ENCODE assay signal across 32 cellular contexts in the genomic region with DNA sequence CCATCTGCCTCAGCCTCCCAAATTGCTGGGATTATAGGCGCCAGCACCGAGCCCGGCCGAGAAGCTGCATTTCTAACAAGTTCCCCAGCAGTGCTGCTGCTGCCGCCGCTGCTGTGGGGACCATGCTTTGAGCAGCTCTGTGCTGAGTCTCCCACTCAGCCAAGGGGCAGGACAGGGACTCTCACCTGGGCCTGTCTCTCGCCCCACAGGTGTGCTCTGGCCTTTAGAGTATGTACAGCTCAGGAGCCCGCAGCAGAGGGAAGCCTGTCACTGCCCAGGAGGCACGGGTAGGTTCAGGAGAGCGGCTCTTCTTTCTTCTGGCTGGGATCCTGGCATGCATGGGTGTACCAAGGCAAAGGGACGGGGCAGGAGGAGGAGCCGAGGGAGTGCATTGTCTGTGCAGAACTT.
"Had no signal": no experiment of that assay in that cellular context is flagged by ENCODE, and none has a peak within 500 bp of the region (broad histone marks: within the 10 kb centered on the region; RNA-seq: fewer than 3 reads in every experiment).

No MANE protein-coding gene starts in this region.

- H3K36me3 ChIP-seq: ascending aorta, cardiac muscle cell, Peyer's patch, SJSA1, WERI-Rb-1 had no signal

- H3K9me3 ChIP-seq: ascending aorta, Peyer's patch, SK-N-SH had no signal

- H3K9me2 ChIP-seq: SK-N-SH had no signal

- H3K4me1 ChIP-seq: SJSA1 had no signal

- H3K4me3 ChIP-seq: ascending aorta, cardiac muscle cell, K562, Peyer's patch, SJSA1 had no signal

- H3K4me3 Mint-ChIP-seq: activated CD4-positive, alpha-beta T cell treated with anti-CD3 and anti-CD28 coated beads, Interleukin-2, amount 10 ng/mL, durations not matched to agents 24 days and 14 days; activated CD8-positive, alpha-beta T cell treated with anti-CD3 and anti-CD28 coated beads for 36 hours; activated naive CD4-positive, alpha-beta T cell treated with anti-CD3 and anti-CD28 coated beads, Interleukin-2, amount 50 U/mL, for 24 hours; activated naive CD8-positive, alpha-beta T cell treated with anti-CD3 and anti-CD28 coated beads, Interleukin-2, amount 10 ng/mL, durations not matched to agents 7 days and 5 days; activated T-cell treated with anti-CD3 and anti-CD28 coated beads, Interleukin-2, amount 50 U/mL, for 72 hours; activated T-helper 17 cell treated with anti-CD3 and anti-CD28 coated beads, Interleukin-2, amount 50 U/mL, for 72 hours; central memory CD8-positive, alpha-beta T cell had no signal

- DNase-seq: activated CD4-positive, alpha-beta T cell treated with anti-CD3 and anti-CD28 coated beads, Interleukin-2, amount 10 ng/mL, durations not matched to agents 24 days and 14 days; activated CD4-positive, alpha-beta T cell treated with anti-CD3 and anti-CD28 coated beads, Interleukin-2, amount 50 U/mL, for 4 hours; activated CD4-positive, CD25-positive, alpha-beta regulatory T cell; activated CD8-positive, alpha-beta T cell treated with anti-CD3 and anti-CD28 coated beads for 36 hours; activated effector memory CD4-positive, alpha-beta T cell treated with anti-CD3 and anti-CD28 coated beads, Interleukin-2, amount 50 U/mL, for 16 hours; activated naive CD4-positive, alpha-beta T cell; activated naive CD8-positive, alpha-beta T cell treated with anti-CD3 and anti-CD28 coated beads, Interleukin-2, amount 10 ng/mL, durations not matched to agents 7 days and 5 days; activated T-cell treated with anti-CD3 and anti-CD28 coated beads, Interleukin-2, amount 50 U/mL, for 1 hour; activated T-cell treated with anti-CD3 and anti-CD28 coated beads, Interleukin-2, amount 50 U/mL, for 72 hours; amygdala; NCI-H1092 treated with DMSO at 0.1 percent for 48 hours; NCI-H1417 treated with DMSO at 0.1 percent for 48 hours; NCI-H187 treated with DMSO at 0.1 percent for 48 hours; NCI-H2081; NCI-H2171 treated with DMSO at 0.1 percent for 48 hours; NCI-H226; NCI-H446 treated with DMSO at 0.1 percent for 48 hours; NCI-H524; PC-3; Peyer's patch; RPMI8226; SHP77 treated with DMSO at 0.1 percent for 48 hours; SK-N-SH; T1000; WERI-Rb-1 had no signal

- H3K27me3 ChIP-seq: ascending aorta, cardiac muscle cell, Peyer's patch, SJSA1 had no signal

- ATAC-seq: activated CD8-positive, alpha-beta T cell treated with anti-CD3 and anti-CD28 coated beads for 36 hours; activated T-cell treated with anti-CD3 and anti-CD28 coated beads, Interleukin-2, amount 50 U/mL, for 72 hours; activated T-helper 17 cell treated with anti-CD3 and anti-CD28 coated beads, Interleukin-2, amount 50 U/mL, for 72 hours; K562; PC-3 had no signal

- H3K27ac Mint-ChIP-seq: activated CD4-positive, alpha-beta T cell treated with anti-CD3 and anti-CD28 coated beads, Interleukin-2, amount 10 ng/mL, durations not matched to agents 24 days and 14 days; activated CD8-positive, alpha-beta T cell treated with anti-CD3 and anti-CD28 coated beads for 36 hours; activated naive CD4-positive, alpha-beta T cell treated with anti-CD3 and anti-CD28 coated beads, Interleukin-2, amount 50 U/mL, for 24 hours; activated naive CD8-positive, alpha-beta T cell treated with anti-CD3 and anti-CD28 coated beads, Interleukin-2, amount 10 ng/mL, durations not matched to agents 7 days and 5 days; activated T-cell treated with anti-CD3 and anti-CD28 coated beads, Interleukin-2, amount 50 U/mL, for 72 hours; activated T-helper 17 cell treated with anti-CD3 and anti-CD28 coated beads, Interleukin-2, amount 50 U/mL, for 72 hours had no signal

- H3K4me1 Mint-ChIP-seq: activated naive CD8-positive, alpha-beta T cell treated with anti-CD3 and anti-CD28 coated beads, Interleukin-2, amount 10 ng/mL, durations not matched to agents 7 days and 5 days had no signal

- H3K27me3 Mint-ChIP-seq: activated CD4-positive, alpha-beta T cell treated with anti-CD3 and anti-CD28 coated beads, Interleukin-2, amount 10 ng/mL, durations not matched to agents 24 days and 14 days; activated CD8-positive, alpha-beta T cell treated with anti-CD3 and anti-CD28 coated beads for 36 hours; activated naive CD4-positive, alpha-beta T cell treated with anti-CD3 and anti-CD28 coated beads, Interleukin-2, amount 50 U/mL, for 24 hours; activated naive CD8-positive, alpha-beta T cell treated with anti-CD3 and anti-CD28 coated beads, Interleukin-2, amount 10 ng/mL, durations not matched to agents 7 days and 5 days; activated T-helper 17 cell treated with anti-CD3 and anti-CD28 coated beads, Interleukin-2, amount 50 U/mL, for 72 hours; central memory CD8-positive, alpha-beta T cell had no signal

- H3K4me2 ChIP-seq: SK-N-SH had no signal

- H3K27ac ChIP-seq: ascending aorta, cardiac muscle cell, Peyer's patch, SJSA1, WERI-Rb-1 had no signal

- H3K9me3 Mint-ChIP-seq: activated CD8-positive, alpha-beta T cell treated with anti-CD3 and anti-CD28 coated beads for 36 hours; activated naive CD4-positive, alpha-beta T cell treated with anti-CD3 and anti-CD28 coated beads, Interleukin-2, amount 50 U/mL, for 24 hours; central memory CD8-positive, alpha-beta T cell had no signal
